13 cellular contexts compared by ENCODE assay signal in the genomic region with DNA sequence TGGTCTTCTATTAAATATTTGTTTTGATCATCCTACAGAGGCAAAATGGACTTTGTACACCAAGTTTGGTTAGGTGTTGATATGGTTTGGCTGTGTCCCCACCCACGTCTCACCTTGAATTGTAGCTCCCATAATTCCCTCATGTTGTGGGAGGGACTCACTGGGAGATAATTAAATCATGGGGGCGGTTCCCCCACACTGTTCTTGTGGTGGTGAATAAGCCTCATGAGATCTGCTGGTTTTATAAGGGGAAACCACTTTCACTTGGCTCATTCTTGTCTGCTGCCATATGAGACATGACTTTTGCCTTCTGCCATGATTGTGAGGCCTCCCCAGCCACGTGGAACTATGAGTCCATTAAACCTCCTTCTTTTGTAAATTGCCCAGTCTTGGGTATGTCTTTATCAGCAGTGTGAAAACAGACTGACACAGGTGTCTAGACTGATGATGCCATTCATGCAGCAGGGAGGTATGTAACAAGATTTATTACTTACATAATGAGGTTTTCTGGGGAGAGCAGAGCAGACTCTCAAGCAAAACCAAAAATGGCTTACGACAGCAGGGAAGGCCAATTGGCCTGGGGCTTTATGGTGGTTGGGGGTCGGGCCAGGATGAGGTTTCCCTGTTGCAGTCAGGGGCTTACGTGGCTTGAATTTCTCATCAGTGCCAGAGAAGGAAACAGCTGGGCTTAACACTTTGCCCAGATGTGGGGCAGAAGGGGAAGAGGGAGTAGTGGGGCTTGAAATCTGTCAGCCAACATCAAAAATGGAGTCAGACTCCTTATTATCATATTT. TPM values are rescaled to one million over a fixed set of nuclear protein-coding genes. Genes with fewer than 3 reads are reported as not detected.
A peak's percentile ranks its signal among the peaks of the same experiment; 100 is the strongest.
DNase-seq lines count a peak whose midpoint lies in the region; ATAC-seq, FAIRE-seq and TF ChIP-seq lines count a peak whose summit lies in the region.
"Had no signal": no experiment of that assay in that cellular context is flagged by ENCODE, and none has a peak within 500 bp of the region (broad histone marks: within the 10 kb centered on the region; RNA-seq: fewer than 3 reads in every experiment).

No MANE protein-coding gene starts in this region.

- H3K4me3 ChIP-seq in DND-41 (ENCODE audit: low read depth in 1 of 2, low read length in 2 of 2) (no peak overlapping the region), GM23338 (no peak overlapping the region), kidney (ENCODE audit: low read length in 2 of 2) (no peak overlapping the region)
- H3K4me3 ChIP-seq: adrenal gland, left ventricle myocardium inferior, ovary had no signal

- H3K36me3 Mint-ChIP-seq in GM23338 (ENCODE audit: low read depth) = no peaks in the 10 kb centered on the region

- FAIRE-seq in kidney (lab: Jason Lieb, UNC) = no peak

- no peaks in the 10 kb centered on the region for H3K9me3 ChIP-seq in DND-41 (ENCODE audit: insufficient read depth, low read length, severe bottlenecking)
- no peaks in the 10 kb centered on the region for H3K9me3 ChIP-seq in kidney (ENCODE audit: control insufficient read depth in 1 of 2, low read length in 2 of 2)
- H3K9me3 ChIP-seq: adrenal gland, left ventricle myocardium inferior, ovary had no signal

- H4K20me1 ChIP-seq in DND-41 (ENCODE audit: insufficient read depth, low read length) (peaks cover 3% of the 10 kb centered on the region; the same call in 1 of the 2 replicates), GM23338 (replicated peaks; ENCODE audit: insufficient read depth) (no peaks in the 10 kb centered on the region; the same call in 1 of the 2 replicates)

- H3K4me2 ChIP-seq in DND-41 (ENCODE audit: insufficient read depth, low read length) (no peak overlapping the region), GM23338 (no peak overlapping the region)

- no peak overlapping the region for H3K27ac Mint-ChIP-seq in GM23338

- H3K9ac ChIP-seq in DND-41 (ENCODE audit: low read depth, low read length) (no peak overlapping the region), kidney (ENCODE audit: low read length in 2 of 2) (no peak overlapping the region)

- H3K9me2 ChIP-seq in GM23338 (ENCODE audit: insufficient read depth) = no peaks in the 10 kb centered on the region; the same call in 1 of the 2 replicates

- H3F3A ChIP-seq in GM23338 (replicated peaks; ENCODE audit: low read depth) = no peaks in the 10 kb centered on the region

- DNase-seq in DND-41 (peak; percentile 23), GM23338 (ENCODE audit: low spot score) (no peak), SW480 (ENCODE audit: low spot score) (peak; percentile 45), left colon (peak in 1 of 2 donors; percentile 4), NCI-H446 treated with DMSO at 0.1 percent for 48 hours (lab: John Stamatoyannopoulos, UW) (no peak), kidney (no peak), NCI-H2107 treated with DMSO at 0.1 percent for 48 hours (lab: John Stamatoyannopoulos, UW; ENCODE audit: unreplicated experiment) (no peak)
- DNase-seq: adrenal gland, left ventricle myocardium inferior, ovary had no signal

- H3K4me3 Mint-ChIP-seq in GM23338 = no peak overlapping the region

- H3K27me3 Mint-ChIP-seq in GM23338 (ENCODE audit: insufficient read depth, low read depth, poor library complexity) = no peaks in the 10 kb centered on the region

- H3K9me3 Mint-ChIP-seq in GM23338 = no peaks in the 10 kb centered on the region

- H3K27ac ChIP-seq in DND-41 (ENCODE audit: low read length) = no peak overlapping the region
- no peak overlapping the region for H3K27ac ChIP-seq in GM23338 (ENCODE audit: low read depth)
- no peak overlapping the region for H3K27ac ChIP-seq in kidney (ENCODE audit: low read depth in 2 of 2, low read length in 2 of 2)
- H3K27ac ChIP-seq: adrenal gland, left ventricle myocardium inferior, ovary had no signal

- no peaks in the 10 kb centered on the region for H3K79me2 ChIP-seq in DND-41 (ENCODE audit: insufficient read depth, low read length)
- H3K79me2 ChIP-seq in GM23338 (replicated peaks; ENCODE audit: insufficient read depth) = no peaks in the 10 kb centered on the region

- ATAC-seq in DND-41 (ENCODE audit: insufficient read depth, low read depth) (peak; percentile 67), GM23338 (no peak), left colon (peak; percentile 65), HG02798 (IDR thresholded peaks at IDR 0.05; ENCODE audit: poor library complexity, unreplicated experiment) (no peak)

- H2AFZ ChIP-seq in DND-41 (ENCODE audit: low read depth, low read length) (no peak overlapping the region), GM23338 (peak overlapping the region; percentile 69)

- TF ChIP-seq CTCF in DND-41 (IDR thresholded peaks at IDR 0.05; ENCODE audit: borderline replicate concordance, extremely low read depth, low read length, poor library complexity, severe bottlenecking) (no peak), GM23338 (conservative IDR thresholded peaks at IDR 0.05; ENCODE audit: low read depth in 2 of 2) (no peak), kidney (IDR thresholded peaks at IDR 0.05; ENCODE audit: borderline replicate concordance, extremely low read depth, insufficient read depth) (no peak)

- H3K36me3 ChIP-seq in DND-41 (ENCODE audit: insufficient read depth, low read length) (no peaks in the 10 kb centered on the region), GM23338 (ENCODE audit: insufficient read depth) (no peaks in the 10 kb centered on the region), kidney (ENCODE audit: control insufficient read depth in 1 of 2, insufficient read depth in 2 of 2, low read length in 2 of 2) (no peaks in the 10 kb centered on the region)
- H3K36me3 ChIP-seq: adrenal gland, ovary had no signal

- intact Hi-C loops in left colon (cut with DNase I, micrococcal nuclease) = no loop called here
- intact Hi-C loops in kidney (cut with DNase I) = no loop called here

- no peaks in the 10 kb centered on the region for H3K4me1 Mint-ChIP-seq in GM23338

- no peaks in the 10 kb centered on the region for H3K4me1 ChIP-seq in DND-41 (ENCODE audit: insufficient read depth, low read length)
- H3K4me1 ChIP-seq in GM23338 (ENCODE audit: insufficient read depth) = no peaks in the 10 kb centered on the region
- H3K4me1 ChIP-seq in kidney (ENCODE audit: control insufficient read depth in 1 of 2, insufficient read depth in 1 of 2, low read depth in 1 of 2, low read length in 2 of 2) = no peaks in the 10 kb centered on the region
- H3K4me1 ChIP-seq: adrenal gland, left ventricle myocardium inferior had no signal

- H3K27me3 ChIP-seq in DND-41 (ENCODE audit: insufficient read depth, low read length, poor library complexity) = no peaks in the 10 kb centered on the region
- no peaks in the 10 kb centered on the region for H3K27me3 ChIP-seq in GM23338 (ENCODE audit: insufficient read depth)
- H3K27me3 ChIP-seq: adrenal gland, ovary had no signal

TF ChIP-seq in GM23338, 12 proteins besides CTCF, POLR2A, EP300 and RAD21 (continues in another document):
- no peak for TF ChIP-seq ZNF114 (CRISPR knock-in tag; IDR thresholded peaks at IDR 0.05)
- TF ChIP-seq STAT1 (IDR thresholded peaks at IDR 0.05; ENCODE audit: unreplicated experiment) = no peak

RNA-seq across cellular contexts. Expression of a gene that starts 9.5 kb away (rescaled TPM):
- 45.2 and 58.5 TPM in 2 replicates for total RNA-seq in GM23338 (2014; rRNA removed; shearing (Covaris generic))
- polyA plus RNA-seq in GM23338 (2016; fragmentation: Nextera tagmentation; extraction: Ambion mirVana) (68.9 and 84.0 TPM in 2 replicates), kidney (ENCODE audit: insufficient read depth, low read depth, low replicate concordance) (37.6 TPM)
- total RNA-seq in left colon (10 to 100 TPM; 23.4 to 27.2 TPM), kidney (41.1 TPM)

RNA-seq across cellular contexts. Expression of a gene that starts 43.0 kb away (rescaled TPM):
- total RNA-seq in GM23338 (2014; rRNA removed; shearing (Covaris generic)) = not detected in 2 replicates
- polyA plus RNA-seq in GM23338 (2016; fragmentation: Nextera tagmentation; extraction: Ambion mirVana) (not detected in 2 replicates), kidney (ENCODE audit: insufficient read depth, low read depth, low replicate concordance) (not detected)
- total RNA-seq in left colon (not detected), kidney (not detected)
- total RNA-seq: adrenal gland, left ventricle myocardium inferior, MCF 10A, NCI-H460, ovary had no signal

Comparison
In these comparisons a context has a peak if more than half of its experiments do, and no peak if none do; other contexts are left out.
1. ATAC-seq: peak in DND-41 (single experiment) and left colon (single experiment); none in GM23338 (single experiment) and HG02798 (single experiment).
2. DNase-seq: peak in DND-41 (single experiment) and SW480 (single experiment); none in GM23338 (single experiment), NCI-H446 treated with DMSO at 0.1 percent for 48 hours (single experiment), kidney (single experiment) and NCI-H2107 treated with DMSO at 0.1 percent for 48 hours (single experiment).